ENCODE assay signal across 1 cellular context in genomic region chr13:110278859-110279258, GRCh38.
TF ChIP-seq lines count a peak whose summit lies in the region.

No MANE protein-coding gene starts in this region.

TF ChIP-seq in WTC11, 78 proteins besides CTCF, POLR2A, EP300 and RAD21 (continued from another document):
- TF ChIP-seq ZBTB43 (CRISPR knock-in tag; IDR thresholded peaks at IDR 0.05), result no peak
- TF ChIP-seq ZNF121 (CRISPR knock-in tag; IDR thresholded peaks at IDR 0.05), result no peak
- TF ChIP-seq MYBL2 (CRISPR knock-in tag; IDR thresholded peaks at IDR 0.05), result no peak
- no peak for TF ChIP-seq PREB (CRISPR knock-in tag; IDR thresholded peaks at IDR 0.05; ENCODE audit: borderline replicate concordance)
